ENCODE assay signal across 2 cellular contexts in the genomic region with DNA sequence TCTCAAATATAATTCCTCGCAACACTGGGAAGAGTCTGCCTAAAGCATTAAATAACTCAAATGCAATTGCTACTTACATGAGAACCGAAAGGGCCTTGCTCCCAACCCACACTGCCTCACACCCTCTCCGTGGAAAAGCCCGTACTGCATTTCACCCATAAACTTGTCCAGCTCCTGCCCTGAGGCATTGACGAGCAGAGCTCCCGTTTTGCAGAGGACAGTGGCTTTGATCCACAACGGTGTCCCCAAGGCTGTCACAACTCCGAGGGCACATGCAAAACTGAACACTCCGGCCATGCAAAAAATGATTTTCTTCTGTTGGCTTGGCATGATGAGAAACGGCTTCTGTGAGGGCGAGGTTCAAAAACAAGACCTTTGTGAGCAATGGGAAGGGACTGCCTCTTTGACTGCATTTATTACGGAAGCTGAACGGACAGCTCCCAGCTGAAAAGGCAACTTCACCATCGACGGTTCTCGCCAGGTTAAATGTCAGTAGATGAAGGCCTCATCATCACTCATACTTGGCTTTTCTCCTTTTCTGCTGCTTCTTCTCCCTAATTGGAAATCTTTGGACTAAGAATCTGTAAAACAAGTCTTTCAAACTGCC.
TF ChIP-seq lines count a peak whose summit lies in the region.

A gene with protein sequence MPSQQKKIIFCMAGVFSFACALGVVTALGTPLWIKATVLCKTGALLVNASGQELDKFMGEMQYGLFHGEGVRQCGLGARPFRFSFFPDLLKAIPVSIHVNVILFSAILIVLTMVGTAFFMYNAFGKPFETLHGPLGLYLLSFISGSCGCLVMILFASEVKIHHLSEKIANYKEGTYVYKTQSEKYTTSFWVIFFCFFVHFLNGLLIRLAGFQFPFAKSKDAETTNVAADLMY (minus strand): TSS at position 349 of the 607 bp plus-strand sequence. CDS start 19 bp downstream, at position 330.

TF ChIP-seq in GM23338, 12 proteins besides CTCF, POLR2A, EP300 and RAD21 (continued from another document):
- TF ChIP-seq, protein P1, sequence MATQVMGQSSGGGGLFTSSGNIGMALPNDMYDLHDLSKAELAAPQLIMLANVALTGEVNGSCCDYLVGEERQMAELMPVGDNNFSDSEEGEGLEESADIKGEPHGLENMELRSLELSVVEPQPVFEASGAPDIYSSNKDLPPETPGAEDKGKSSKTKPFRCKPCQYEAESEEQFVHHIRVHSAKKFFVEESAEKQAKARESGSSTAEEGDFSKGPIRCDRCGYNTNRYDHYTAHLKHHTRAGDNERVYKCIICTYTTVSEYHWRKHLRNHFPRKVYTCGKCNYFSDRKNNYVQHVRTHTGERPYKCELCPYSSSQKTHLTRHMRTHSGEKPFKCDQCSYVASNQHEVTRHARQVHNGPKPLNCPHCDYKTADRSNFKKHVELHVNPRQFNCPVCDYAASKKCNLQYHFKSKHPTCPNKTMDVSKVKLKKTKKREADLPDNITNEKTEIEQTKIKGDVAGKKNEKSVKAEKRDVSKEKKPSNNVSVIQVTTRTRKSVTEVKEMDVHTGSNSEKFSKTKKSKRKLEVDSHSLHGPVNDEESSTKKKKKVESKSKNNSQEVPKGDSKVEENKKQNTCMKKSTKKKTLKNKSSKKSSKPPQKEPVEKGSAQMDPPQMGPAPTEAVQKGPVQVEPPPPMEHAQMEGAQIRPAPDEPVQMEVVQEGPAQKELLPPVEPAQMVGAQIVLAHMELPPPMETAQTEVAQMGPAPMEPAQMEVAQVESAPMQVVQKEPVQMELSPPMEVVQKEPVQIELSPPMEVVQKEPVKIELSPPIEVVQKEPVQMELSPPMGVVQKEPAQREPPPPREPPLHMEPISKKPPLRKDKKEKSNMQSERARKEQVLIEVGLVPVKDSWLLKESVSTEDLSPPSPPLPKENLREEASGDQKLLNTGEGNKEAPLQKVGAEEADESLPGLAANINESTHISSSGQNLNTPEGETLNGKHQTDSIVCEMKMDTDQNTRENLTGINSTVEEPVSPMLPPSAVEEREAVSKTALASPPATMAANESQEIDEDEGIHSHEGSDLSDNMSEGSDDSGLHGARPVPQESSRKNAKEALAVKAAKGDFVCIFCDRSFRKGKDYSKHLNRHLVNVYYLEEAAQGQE (IDR thresholded peaks at IDR 0.05; ENCODE audit: unreplicated experiment) = peak; percentile 57
TF ChIP-seq in GM23338: peak in this region for 1.

TF ChIP-seq in Ishikawa, 13 proteins besides CTCF, POLR2A, EP300 and RAD21 (continued from another document):
- TF ChIP-seq, protein P1 (IDR thresholded peaks at IDR 0.05; ENCODE audit: low read depth) = peak; percentile 55; the same call in 1 of the 2 replicates
